8 cellular contexts compared by ENCODE assay signal in the genomic region with DNA sequence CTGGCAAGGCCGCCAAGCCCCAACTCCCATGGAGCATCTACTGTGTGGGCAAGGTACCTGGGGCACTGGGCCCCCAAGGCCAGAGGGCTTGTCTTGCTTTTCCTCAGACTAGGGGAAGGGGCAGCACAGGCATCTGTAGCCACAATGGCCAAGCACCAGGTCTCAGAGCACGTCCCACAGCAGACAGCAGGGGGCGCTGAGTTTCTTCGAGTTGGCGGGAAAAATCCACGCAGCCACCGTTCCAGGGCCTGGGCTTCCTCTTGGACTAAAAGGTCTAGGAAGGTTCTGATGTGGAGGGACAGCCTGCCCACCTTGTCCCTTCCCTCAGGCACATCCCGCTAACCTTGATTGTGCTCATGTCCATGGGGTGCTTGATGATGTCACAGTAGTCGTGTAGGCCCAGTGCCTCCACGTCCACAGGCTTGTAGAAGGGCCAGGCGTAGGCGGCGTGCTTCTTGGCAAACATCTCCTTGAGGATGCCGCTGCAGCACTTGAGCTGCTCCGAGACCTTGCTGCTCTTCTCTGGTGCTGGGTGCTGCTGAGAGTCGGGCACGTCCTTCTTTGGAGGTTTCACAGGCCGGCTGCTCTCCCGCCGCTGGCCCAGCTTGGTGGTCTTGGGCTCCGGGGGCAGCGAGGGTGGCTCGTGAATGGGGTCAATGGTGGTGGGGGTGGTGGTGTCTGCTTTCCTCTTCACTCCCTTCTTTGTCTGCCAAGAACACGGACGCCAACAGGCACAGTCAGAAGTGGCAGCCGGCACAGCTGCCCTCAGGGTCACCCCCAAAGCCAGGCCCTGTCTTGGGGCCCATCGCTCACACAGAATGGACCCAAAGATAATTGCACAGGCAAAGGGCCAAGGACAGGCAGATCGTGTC. TPM values are rescaled to one million over a fixed set of nuclear protein-coding genes. Genes with fewer than 3 reads are reported as not detected.
DNase-seq lines count a peak whose midpoint lies in the region; ATAC-seq lines count a peak whose summit lies in the region.

No MANE protein-coding gene starts in this region.

- CTCF ChIA-PET in activated CD4-positive, alpha-beta memory T cell treated with anti-CD3 and anti-CD28 coated beads, Interleukin-2, amount 10 ng/mL, durations not matched to agents 7 days and 5 days (lab: Charles Lee): interaction anchor here (0.9 kb wide), 1 partner anchor 14 kb away, joined by 3 read pairs; no protein-coding TSS in a partner anchor

- H3K4me3 Mint-ChIP-seq in activated CD4-positive, alpha-beta memory T cell treated with anti-CD3 and anti-CD28 coated beads, Interleukin-2, amount 10 ng/mL, durations not matched to agents 7 days and 5 days: no peak overlapping the region
- H3K4me3 Mint-ChIP-seq in memory B cell: no peak overlapping the region

- POLR2A ChIA-PET in activated CD4-positive, alpha-beta memory T cell treated with anti-CD3 and anti-CD28 coated beads, Interleukin-2, amount 10 ng/mL, durations not matched to agents 7 days and 5 days (lab: Charles Lee): interaction anchor here (1.4 kb wide), 1 partner anchor 116 kb away, joined by 3 read pairs; a partner anchor contains a TSS

- no peaks in the 10 kb centered on the region for H3K9me3 Mint-ChIP-seq in activated CD4-positive, alpha-beta memory T cell treated with anti-CD3 and anti-CD28 coated beads, Interleukin-2, amount 10 ng/mL, durations not matched to agents 7 days and 5 days
- no peaks in the 10 kb centered on the region for H3K9me3 Mint-ChIP-seq in memory B cell

- H3K36me3 Mint-ChIP-seq in activated CD4-positive, alpha-beta memory T cell treated with anti-CD3 and anti-CD28 coated beads, Interleukin-2, amount 10 ng/mL, durations not matched to agents 7 days and 5 days (ENCODE audit: low read depth): peaks cover 77% of the 10 kb centered on the region
- H3K36me3 Mint-ChIP-seq in memory B cell: peaks cover 27% of the 10 kb centered on the region

- peak; percentile 5 for DNase-seq in DMS79 treated with DMSO at 0.1 percent for 48 hours (lab: John Stamatoyannopoulos, UW)
- no peak for DNase-seq in DMS79 (lab: John Stamatoyannopoulos, UW)
- peak; percentile 16 for DNase-seq in NCI-H2171 treated with DMSO at 0.1 percent for 48 hours (lab: John Stamatoyannopoulos, UW)
- DNase-seq in activated CD4-positive, alpha-beta memory T cell treated with anti-CD3 and anti-CD28 coated beads, Interleukin-2, amount 10 ng/mL, durations not matched to agents 7 days and 5 days: peak; percentile 71
- peak; percentile 68 for DNase-seq in effector CD4-positive, alpha-beta T cell
- DNase-seq in memory B cell (ENCODE audit: low spot score in 2 of 2): peak; percentile 75 to 83
- DNase-seq in stimulated activated CD8-positive, alpha-beta memory T cell treated with anti-CD3 and anti-CD28 coated beads, Interleukin-12 subunit alpha, Interleukin-12 subunit beta, amount 100 ng/mL, for 4 hours (ENCODE audit: low read depth): peak; percentile 41

- H3K27ac Mint-ChIP-seq in activated CD4-positive, alpha-beta memory T cell treated with anti-CD3 and anti-CD28 coated beads, Interleukin-2, amount 10 ng/mL, durations not matched to agents 7 days and 5 days: peak overlapping the region; percentile 3
- H3K27ac Mint-ChIP-seq in memory B cell: no peak overlapping the region

- ATAC-seq in memory B cell (ENCODE audit: low read depth) (peak; percentile 77), GM18519 (IDR thresholded peaks at IDR 0.05; ENCODE audit: low FRiP score, unreplicated experiment) (no peak)

- H3K27me3 Mint-ChIP-seq in activated CD4-positive, alpha-beta memory T cell treated with anti-CD3 and anti-CD28 coated beads, Interleukin-2, amount 10 ng/mL, durations not matched to agents 7 days and 5 days: no peaks in the 10 kb centered on the region
- H3K27me3 Mint-ChIP-seq in memory B cell: no peaks in the 10 kb centered on the region

- H3K4me1 Mint-ChIP-seq in activated CD4-positive, alpha-beta memory T cell treated with anti-CD3 and anti-CD28 coated beads, Interleukin-2, amount 10 ng/mL, durations not matched to agents 7 days and 5 days: peaks cover 1% of the 10 kb centered on the region
- H3K4me1 Mint-ChIP-seq in memory B cell: peaks cover 16% of the 10 kb centered on the region

RNA-seq across cellular contexts. Expression of a gene that starts 32.0 kb away (rescaled TPM):
- total RNA-seq in activated CD4-positive, alpha-beta memory T cell treated with anti-CD3 and anti-CD28 coated beads, Interleukin-2, amount 10 ng/mL, durations not matched to agents 7 days and 5 days: under 1 TPM in 1 of 2 experiments, not detected in 1; 0.20 TPM
